ENCODE assay signal across 8 cellular contexts in the genomic region with DNA sequence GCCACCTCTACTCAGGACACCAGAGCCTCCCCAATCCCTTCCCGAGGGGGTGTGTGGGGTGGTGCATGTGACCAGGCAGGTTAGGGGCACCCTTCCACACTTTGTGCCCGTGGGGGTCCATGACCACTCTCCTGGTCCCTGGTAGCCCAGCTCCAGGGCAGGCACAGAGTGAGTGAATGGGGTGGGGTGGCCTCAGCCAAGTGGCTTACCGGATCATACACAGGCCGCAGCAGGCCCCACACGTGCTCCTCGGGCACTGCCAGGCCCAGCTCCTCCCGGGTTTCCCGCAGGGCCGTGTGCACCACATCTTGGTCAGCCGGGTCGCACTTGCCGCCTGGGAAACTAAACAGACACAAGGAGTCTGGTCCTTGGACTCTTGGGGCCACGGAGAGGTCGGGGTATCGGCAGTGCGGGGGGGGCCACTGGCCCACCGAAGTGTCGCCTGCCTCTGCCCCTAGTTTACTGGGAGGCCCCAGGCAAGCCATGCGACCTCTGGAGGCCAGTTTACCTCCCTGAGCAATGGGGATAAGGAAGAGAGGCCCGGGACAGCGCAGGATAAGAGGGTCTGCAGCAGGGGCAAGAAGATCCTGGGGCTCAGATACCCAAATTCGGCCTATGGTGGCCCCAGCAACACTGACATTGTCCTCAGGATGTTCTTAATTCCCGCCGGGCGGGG. TPM values are rescaled to one million over a fixed set of nuclear protein-coding genes. Genes with fewer than 3 reads are reported as not detected.
DNase-seq lines count a peak whose midpoint lies in the region; ATAC-seq lines count a peak whose summit lies in the region.

No MANE protein-coding gene starts in this region.

- H3K9me3 Mint-ChIP-seq in natural killer cell treated with Interleukin-12 subunit alpha and Interleukin-12 subunit beta and Interleukin-15 and Interleukin-18, amount 100 ng/mL, for 72 hours = no peaks in the 10 kb centered on the region

- peak overlapping the region in 6 of 11 experiments; percentile 14 to 80 (median 64); a peak in 8 of 22 replicates for H3K27ac ChIP-seq in BLaER1 treated with 17β-estradiol and CSF1 and Interleukin-3, amounts not matched to agents 10 nM and 100 nM
- no peak overlapping the region for H3K27ac ChIP-seq in duodenal mucosa (ENCODE audit: low read depth, low read length)

- peak overlapping the region; percentile 35 to 66 for H3K27ac Mint-ChIP-seq in natural killer cell treated with Interleukin-12 subunit alpha and Interleukin-12 subunit beta and Interleukin-15 and Interleukin-18, amount 100 ng/mL, for 72 hours

- H3K4me3 Mint-ChIP-seq in natural killer cell treated with Interleukin-12 subunit alpha and Interleukin-12 subunit beta and Interleukin-15 and Interleukin-18, amount 100 ng/mL, for 72 hours = peak overlapping the region; percentile 63

- H3K4me1 ChIP-seq in BLaER1 treated with 17β-estradiol and CSF1 and Interleukin-3, amounts not matched to agents 10 nM and 100 nM = peaks cover 10 to 51% (median 42%) of the 10 kb centered on the region in 10 experiments
- H3K4me1 ChIP-seq in NT2/D1 (ENCODE audit: insufficient read depth, insufficient read length) (peaks cover 16% of the 10 kb centered on the region), duodenal mucosa (ENCODE audit: control insufficient read depth in 1 of 2, insufficient read depth in 2 of 2, low read length in 2 of 2) (peaks cover 38 to 41% of the 10 kb centered on the region in 2 donors)

- no peaks in the 10 kb centered on the region for H3K36me3 Mint-ChIP-seq in natural killer cell treated with Interleukin-12 subunit alpha and Interleukin-12 subunit beta and Interleukin-15 and Interleukin-18, amount 100 ng/mL, for 72 hours

- H3K4me1 Mint-ChIP-seq in natural killer cell treated with Interleukin-12 subunit alpha and Interleukin-12 subunit beta and Interleukin-15 and Interleukin-18, amount 100 ng/mL, for 72 hours (ENCODE audit: low read depth in 2 of 2) = peaks cover 5 to 14% of the 10 kb centered on the region in 2 donors

- H3K4me2 ChIP-seq in BLaER1 treated with 17β-estradiol and CSF1 and Interleukin-3, amounts not matched to agents 10 nM and 100 nM = peak overlapping the region; percentile 93 to 100 (median 98)

- no peaks in the 10 kb centered on the region for H3K36me3 ChIP-seq in BLaER1 treated with 17β-estradiol and CSF1 and Interleukin-3, amounts not matched to agents 10 nM and 100 nM
- H3K36me3 ChIP-seq in NT2/D1 (ENCODE audit: insufficient read depth, insufficient read length, low read length) = peaks cover 7% of the 10 kb centered on the region
- H3K36me3 ChIP-seq in duodenal mucosa (ENCODE audit: control insufficient read depth in 1 of 2, insufficient read depth in 2 of 2, low read length in 2 of 2) = peaks cover 0 to 5% of the 10 kb centered on the region in 2 donors

- H3K9ac ChIP-seq in BLaER1 treated with 17β-estradiol and CSF1 and Interleukin-3, amounts not matched to agents 10 nM and 100 nM = peak overlapping the region in 10 of 11 experiments; percentile 71 to 83 (median 78); a peak in 18 of 22 replicates
- peak overlapping the region; percentile 83 for H3K9ac ChIP-seq in NT2/D1 (ENCODE audit: insufficient read length, low read depth)
- peak overlapping the region; percentile 71 to 74 for H3K9ac ChIP-seq in duodenal mucosa (ENCODE audit: low read depth in 1 of 2, low read length in 2 of 2)

- H3K27me3 Mint-ChIP-seq in natural killer cell treated with Interleukin-12 subunit alpha and Interleukin-12 subunit beta and Interleukin-15 and Interleukin-18, amount 100 ng/mL, for 72 hours = no peaks in the 10 kb centered on the region

- no peaks in the 10 kb centered on the region for H3K9me3 ChIP-seq in BLaER1 treated with 17β-estradiol and CSF1 and Interleukin-3, amounts not matched to agents 10 nM and 100 nM (replicated peaks in 1 of 11)
- H3K9me3 ChIP-seq in NT2/D1 (ENCODE audit: insufficient read depth, low read length) = no peaks in the 10 kb centered on the region
- H3K9me3 ChIP-seq in duodenal mucosa (ENCODE audit: control insufficient read depth in 1 of 2, low read length in 2 of 2) = no peaks in the 10 kb centered on the region

- DNase-seq in NT2/D1 (ENCODE audit: low read depth, low spot score) (no peak), NCI-H446 (lab: John Stamatoyannopoulos, UW) (no peak), NOMO-1 treated with dmso at 0.1 percent for 144 hours (lab: John Stamatoyannopoulos, UW; ENCODE audit: unreplicated experiment) (no peak), mucosa of gallbladder (ENCODE audit: low spot score) (no peak), NCI-H526 treated with DMSO at 0.1 percent for 48 hours (lab: John Stamatoyannopoulos, UW) (no peak)
- DNase-seq in natural killer cell treated with Interleukin-12 subunit alpha and Interleukin-12 subunit beta and Interleukin-15 and Interleukin-18, amount 100 ng/mL, for 72 hours (ENCODE audit: low spot score) = peak; percentile 51

- ATAC-seq in natural killer cell treated with Interleukin-12 subunit alpha and Interleukin-12 subunit beta and Interleukin-15 and Interleukin-18, amount 100 ng/mL, for 72 hours = no peak

- H3K27me3 ChIP-seq in BLaER1 treated with 17β-estradiol and CSF1 and Interleukin-3, amounts not matched to agents 10 nM and 100 nM = no peaks in the 10 kb centered on the region
- H3K27me3 ChIP-seq in NT2/D1 (ENCODE audit: insufficient read depth, insufficient read length) = no peaks in the 10 kb centered on the region
- no peaks in the 10 kb centered on the region for H3K27me3 ChIP-seq in duodenal mucosa (ENCODE audit: control insufficient read depth in 1 of 2, insufficient read depth in 2 of 2, low read length in 2 of 2)

- peak overlapping the region; percentile 60 to 74 (median 70); a peak in 18 of 20 replicates for H3K4me3 ChIP-seq in BLaER1 treated with 17β-estradiol and CSF1 and Interleukin-3, amounts not matched to agents 10 nM and 100 nM
- H3K4me3 ChIP-seq in NT2/D1 (ENCODE audit: insufficient read length, low read depth) = peak overlapping the region; percentile 68
- peak overlapping the region; percentile 57 to 78 for H3K4me3 ChIP-seq in duodenal mucosa (ENCODE audit: low read depth in 1 of 2, low read length in 2 of 2)

- H4K20me1 ChIP-seq in BLaER1 treated with 17β-estradiol and CSF1 and Interleukin-3, amounts not matched to agents 10 nM and 100 nM = 0 out of 22 replicates have a peak, but pooled peaks cover 0 to 3% (median 0%) of the 10 kb centered on the region in 11 experiments

RNA-seq across cellular contexts. Expression of a gene that starts 0.9 kb away (rescaled TPM):
- 10 to 100 TPM in 1 of 2 donors, 1 to 10 TPM in 1; 9.9 to 11.5 TPM for total RNA-seq in natural killer cell treated with Interleukin-12 subunit alpha and Interleukin-12 subunit beta and Interleukin-15 and Interleukin-18, amount 100 ng/mL, for 72 hours
- 17.8 TPM for total RNA-seq in mucosa of gallbladder

RNA-seq across cellular contexts. Expression of a gene that starts 10.7 kb away (rescaled TPM):
- total RNA-seq in natural killer cell treated with Interleukin-12 subunit alpha and Interleukin-12 subunit beta and Interleukin-15 and Interleukin-18, amount 100 ng/mL, for 72 hours = not detected
- total RNA-seq in mucosa of gallbladder = 0.14 TPM

RNA-seq across cellular contexts. Expression of a gene that starts 21.7 kb away (rescaled TPM):
- not detected for total RNA-seq in natural killer cell treated with Interleukin-12 subunit alpha and Interleukin-12 subunit beta and Interleukin-15 and Interleukin-18, amount 100 ng/mL, for 72 hours
- total RNA-seq in mucosa of gallbladder = 16.0 TPM

RNA-seq across cellular contexts. Expression of a gene that starts 22.1 kb away (rescaled TPM):
- total RNA-seq in natural killer cell treated with Interleukin-12 subunit alpha and Interleukin-12 subunit beta and Interleukin-15 and Interleukin-18, amount 100 ng/mL, for 72 hours = 100 to 1,000 TPM; 246 to 381 TPM
- 202 TPM for total RNA-seq in mucosa of gallbladder

RNA-seq across cellular contexts. Expression of a gene that starts 45.2 kb away (rescaled TPM):
- 100 to 1,000 TPM; 539 to 557 TPM for total RNA-seq in natural killer cell treated with Interleukin-12 subunit alpha and Interleukin-12 subunit beta and Interleukin-15 and Interleukin-18, amount 100 ng/mL, for 72 hours
- 1,142 TPM for total RNA-seq in mucosa of gallbladder

Comparison
In these comparisons a context has a peak if more than half of its experiments do, and no peak if none do; other contexts are left out.
1. RNA of a gene that starts 21.7 kb away (total RNA-seq): 16.0 TPM in mucosa of gallbladder (single experiment); not detected in natural killer cell treated with Interleukin-12 subunit alpha and Interleukin-12 subunit beta and Interleukin-15 and Interleukin-18, amount 100 ng/mL, for 72 hours; every median in the first group is over 10 times any median in the second.
2. Peak in every context shown above with its lines, with median percentiles within 50 percentile points of each other: H3K4me3 ChIP-seq and H3K9ac ChIP-seq.